In genomic region chr7:102673447-102674067, GRCh38 we compare ENCODE assay signal across 16 cellular contexts. TPM values are rescaled to one million over a fixed set of nuclear protein-coding genes. Genes with fewer than 3 reads are reported as not detected.
DNase-seq lines count a peak whose midpoint lies in the region; ATAC-seq and TF ChIP-seq lines count a peak whose summit lies in the region.
"Not testable (repeated sequence)": the region's sequence is repeated elsewhere in the genome, so short reads cannot be mapped to it uniquely, and the experiment has no call there.
"Had no signal": no experiment of that assay in that cellular context is flagged by ENCODE, and none has a peak within 500 bp of the region (broad histone marks: within the 10 kb centered on the region; RNA-seq: fewer than 3 reads in every experiment).

No MANE protein-coding gene starts in this region.

- H3K9me3 ChIP-seq in right cardiac atrium (ENCODE audit: control insufficient read depth, low read length); mucosa of descending colon; gastrocnemius medialis; upper lobe of right lung: not testable (repeated sequence)

- H3K4me3 Mint-ChIP-seq in activated CD4-positive, alpha-beta T cell treated with anti-CD3 and anti-CD28 coated beads for 36 hours; activated CD8-positive, alpha-beta T cell treated with anti-CD3 and anti-CD28 coated beads for 36 hours; activated T-helper 17 cell treated with anti-CD3 and anti-CD28 coated beads, Interleukin-2, amount 50 U/mL, for 72 hours: not testable (repeated sequence)

- peak; percentile 14 for ATAC-seq in activated CD4-positive, alpha-beta T cell treated with anti-CD3 and anti-CD28 coated beads for 36 hours
- peak; percentile 13 for ATAC-seq in activated CD8-positive, alpha-beta T cell treated with anti-CD3 and anti-CD28 coated beads for 36 hours
- ATAC-seq in activated T-helper 17 cell treated with anti-CD3 and anti-CD28 coated beads, Interleukin-2, amount 50 U/mL, for 72 hours (replicated peaks), result peak; percentile 22
- ATAC-seq in right cardiac atrium, result peak in 1 of 2 donors; percentile 8
- peak; percentile 32 for ATAC-seq in mucosa of descending colon
- peak; percentile 52 to 74 for ATAC-seq in gastrocnemius medialis
- peak; percentile 48 for ATAC-seq in upper lobe of right lung

- not testable (repeated sequence) for H3K27me3 ChIP-seq in right cardiac atrium (ENCODE audit: control insufficient read depth, insufficient read depth); gastrocnemius medialis; upper lobe of right lung

- CTCF ChIA-PET in activated CD4-positive, alpha-beta T cell treated with anti-CD3 and anti-CD28 coated beads for 36 hours (lab: Charles Lee); activated CD8-positive, alpha-beta T cell treated with anti-CD3 and anti-CD28 coated beads for 36 hours (lab: Charles Lee): not testable (repeated sequence)

- H3K27ac ChIP-seq in right cardiac atrium (ENCODE audit: low read length); upper lobe of right lung: not testable (repeated sequence)
- peak overlapping the region in 2 of 4 donors; percentile 58 for H3K27ac ChIP-seq in gastrocnemius medialis

- not testable (repeated sequence) for H3K4me3 ChIP-seq in right cardiac atrium (ENCODE audit: low read length); mucosa of descending colon; gastrocnemius medialis; upper lobe of right lung

- H3K4me1 Mint-ChIP-seq in activated CD4-positive, alpha-beta T cell treated with anti-CD3 and anti-CD28 coated beads for 36 hours; activated CD8-positive, alpha-beta T cell treated with anti-CD3 and anti-CD28 coated beads for 36 hours (ENCODE audit: low read depth); activated T-helper 17 cell treated with anti-CD3 and anti-CD28 coated beads, Interleukin-2, amount 50 U/mL, for 72 hours: not testable (repeated sequence)

- in situ Hi-C loops in gastrocnemius medialis (cut with MboI; ENCODE audit: low sequenced_read_pairs in 4 of 4), result not testable (repeated sequence)

- WGBS in right cardiac atrium, result no CpG with 5 or more reads among the region's 9 CpGs

- H3K36me3 ChIP-seq in mucosa of descending colon (ENCODE audit: low read depth); gastrocnemius medialis; upper lobe of right lung: not testable (repeated sequence)

- H3K27ac Mint-ChIP-seq in activated CD4-positive, alpha-beta T cell treated with anti-CD3 and anti-CD28 coated beads for 36 hours; activated CD8-positive, alpha-beta T cell treated with anti-CD3 and anti-CD28 coated beads for 36 hours; activated T-helper 17 cell treated with anti-CD3 and anti-CD28 coated beads, Interleukin-2, amount 50 U/mL, for 72 hours: not testable (repeated sequence)

- intact Hi-C loops in activated CD4-positive, alpha-beta T cell treated with anti-CD3 and anti-CD28 coated beads for 36 hours (cut with DNase I, micrococcal nuclease); activated CD8-positive, alpha-beta T cell treated with anti-CD3 and anti-CD28 coated beads for 36 hours (cut with micrococcal nuclease); right cardiac atrium (cut with DNase I); mucosa of descending colon (cut with DNase I, micrococcal nuclease); gastrocnemius medialis (cut with DNase I; ENCODE audit: low total_unique reads); upper lobe of right lung (cut with DNase I): not testable (repeated sequence)

- TF ChIP-seq CTCF in activated CD8-positive, alpha-beta T cell treated with anti-CD3 and anti-CD28 coated beads for 36 hours (IDR thresholded peaks at IDR 0.05); mucosa of descending colon (IDR thresholded peaks at IDR 0.05); gastrocnemius medialis (IDR thresholded peaks at IDR 0.05 in 4 of 5, conservative IDR thresholded peaks at IDR 0.05 in 1 of 5); upper lobe of right lung (IDR thresholded peaks at IDR 0.05): not testable (repeated sequence)

- TF ChIP-seq POLR2A in gastrocnemius medialis (IDR thresholded peaks at IDR 0.05), result not testable (repeated sequence)

- H3K9me3 Mint-ChIP-seq in activated CD4-positive, alpha-beta T cell treated with anti-CD3 and anti-CD28 coated beads for 36 hours (ENCODE audit: low read depth); activated CD8-positive, alpha-beta T cell treated with anti-CD3 and anti-CD28 coated beads for 36 hours; activated T-helper 17 cell treated with anti-CD3 and anti-CD28 coated beads, Interleukin-2, amount 50 U/mL, for 72 hours: not testable (repeated sequence)

- not testable (repeated sequence) for H3K4me1 ChIP-seq in right cardiac atrium (ENCODE audit: control insufficient read depth, insufficient read depth, low read length); mucosa of descending colon (ENCODE audit: low read depth); gastrocnemius medialis; upper lobe of right lung

- peak; percentile 4 for DNase-seq in activated CD4-positive, alpha-beta T cell treated with anti-CD3 and anti-CD28 coated beads for 36 hours
- DNase-seq in activated CD8-positive, alpha-beta T cell treated with anti-CD3 and anti-CD28 coated beads for 36 hours; mucosa of descending colon; gastrocnemius medialis; upper lobe of right lung: not testable (repeated sequence)
- DNase-seq in right cardiac atrium, result peak in 2 of 3 donors; percentile 5 to 6

- POLR2A ChIA-PET in activated CD4-positive, alpha-beta T cell treated with anti-CD3 and anti-CD28 coated beads for 36 hours (lab: Charles Lee); activated CD8-positive, alpha-beta T cell treated with anti-CD3 and anti-CD28 coated beads for 36 hours (lab: Charles Lee): not testable (repeated sequence)

- not testable (repeated sequence) for H3K27me3 Mint-ChIP-seq in activated CD4-positive, alpha-beta T cell treated with anti-CD3 and anti-CD28 coated beads for 36 hours; activated CD8-positive, alpha-beta T cell treated with anti-CD3 and anti-CD28 coated beads for 36 hours; activated T-helper 17 cell treated with anti-CD3 and anti-CD28 coated beads, Interleukin-2, amount 50 U/mL, for 72 hours

- H3K36me3 Mint-ChIP-seq in activated CD4-positive, alpha-beta T cell treated with anti-CD3 and anti-CD28 coated beads for 36 hours (ENCODE audit: low read depth); activated CD8-positive, alpha-beta T cell treated with anti-CD3 and anti-CD28 coated beads for 36 hours (ENCODE audit: low read depth); activated T-helper 17 cell treated with anti-CD3 and anti-CD28 coated beads, Interleukin-2, amount 50 U/mL, for 72 hours (ENCODE audit: low read depth): not testable (repeated sequence)

RNA-seq across cellular contexts. Expression of gene POLR2J2, which starts 2.1 kb away (rescaled TPM):
- total RNA-seq in activated CD4-positive, alpha-beta T cell treated with anti-CD3 and anti-CD28 coated beads for 36 hours, result 10 to 100 TPM; 20.0 to 38.2 TPM
- 10 to 100 TPM; 13.2 to 13.8 TPM for total RNA-seq in activated CD8-positive, alpha-beta T cell treated with anti-CD3 and anti-CD28 coated beads for 36 hours
- 10 to 100 TPM; 25.9 to 34.1 TPM for total RNA-seq in activated T-helper 17 cell treated with anti-CD3 and anti-CD28 coated beads, Interleukin-2, amount 50 U/mL, for 72 hours
- total RNA-seq in right cardiac atrium (1 to 10 TPM; 3.5 to 5.1 (median 4.1) TPM), mucosa of descending colon (10 to 100 TPM in 1 of 3 donors, 1 to 10 TPM in 2; 6.5 to 14.7 (median 8.8) TPM), gastrocnemius medialis (1 to 10 TPM in 1 of 4 donors, under 1 TPM in 2, not detected in 1; 0.59 to 2.9 (median 0.80) TPM), upper lobe of right lung (14.1 TPM)
- 2.8 TPM for polyA plus RNA-seq in right cardiac atrium
- total RNA-seq: G401 had no signal

RNA-seq across cellular contexts. Expression of gene SPDYE2B, which starts 23.4 kb away (rescaled TPM):
- not detected for total RNA-seq in activated CD4-positive, alpha-beta T cell treated with anti-CD3 and anti-CD28 coated beads for 36 hours
- not detected for total RNA-seq in activated CD8-positive, alpha-beta T cell treated with anti-CD3 and anti-CD28 coated beads for 36 hours
- total RNA-seq in activated T-helper 17 cell treated with anti-CD3 and anti-CD28 coated beads, Interleukin-2, amount 50 U/mL, for 72 hours, result not detected
- not detected for total RNA-seq in right cardiac atrium
- polyA plus RNA-seq in right cardiac atrium, result not detected
- total RNA-seq in mucosa of descending colon, result not detected
- not detected for total RNA-seq in gastrocnemius medialis
- total RNA-seq in upper lobe of right lung, result not detected
- total RNA-seq: A673; CD4-positive, alpha-beta memory T cell; CD4-positive, CD25-positive, alpha-beta regulatory T cell; CD8-positive, alpha-beta memory T cell; Daoy; G401; GM12878 had no signal
- polyA plus RNA-seq: AG04450; CD14-positive monocyte; CD4-positive, alpha-beta memory T cell had no signal

RNA-seq across cellular contexts. Expression of gene UPK3BL1, which starts 31.0 kb away (rescaled TPM):
- 1 to 10 TPM in 1 of 2 experiments, not detected in 1; 4.0 TPM for total RNA-seq in activated CD4-positive, alpha-beta T cell treated with anti-CD3 and anti-CD28 coated beads for 36 hours
- 10 to 100 TPM; 23.8 to 27.8 TPM for total RNA-seq in activated CD8-positive, alpha-beta T cell treated with anti-CD3 and anti-CD28 coated beads for 36 hours
- total RNA-seq in activated T-helper 17 cell treated with anti-CD3 and anti-CD28 coated beads, Interleukin-2, amount 50 U/mL, for 72 hours, result 10 to 100 TPM; 37.5 to 55.6 TPM
- 10 to 100 TPM in 2 of 4 donors, 1 to 10 TPM in 2; 5.1 to 22.6 (median 9.9) TPM for total RNA-seq in right cardiac atrium
- polyA plus RNA-seq in right cardiac atrium, result 24.2 TPM
- total RNA-seq in mucosa of descending colon, result 10 to 100 TPM; 10.7 to 23.1 (median 12.3) TPM
- total RNA-seq in gastrocnemius medialis, result 10 to 100 TPM in 3 of 4 donors, 1 to 10 TPM in 1; 6.1 to 18.7 (median 15.1) TPM
- 39.4 TPM for total RNA-seq in upper lobe of right lung

RNA-seq across cellular contexts. Expression of gene RASA4, which starts 57.0 kb away (rescaled TPM):
- total RNA-seq in activated CD4-positive, alpha-beta T cell treated with anti-CD3 and anti-CD28 coated beads for 36 hours, result 10 to 100 TPM; 32.2 to 33.7 TPM
- total RNA-seq in activated CD8-positive, alpha-beta T cell treated with anti-CD3 and anti-CD28 coated beads for 36 hours, result 10 to 100 TPM; 92.6 to 95.1 TPM
- 10 to 100 TPM; 29.6 to 62.9 TPM for total RNA-seq in activated T-helper 17 cell treated with anti-CD3 and anti-CD28 coated beads, Interleukin-2, amount 50 U/mL, for 72 hours
- 10 to 100 TPM; 10.5 to 27.2 (median 22.7) TPM for total RNA-seq in right cardiac atrium
- polyA plus RNA-seq in right cardiac atrium, result 14.2 TPM
- total RNA-seq in mucosa of descending colon, result 10 to 100 TPM; 18.3 to 68.4 (median 21.5) TPM
- 100 to 1,000 TPM in 3 of 4 donors, 10 to 100 TPM in 1; 52.4 to 329 (median 177) TPM for total RNA-seq in gastrocnemius medialis
- total RNA-seq in upper lobe of right lung, result 78.8 TPM
